Comparison of ENCODE assay signal across 17 cellular contexts in the genomic region with DNA sequence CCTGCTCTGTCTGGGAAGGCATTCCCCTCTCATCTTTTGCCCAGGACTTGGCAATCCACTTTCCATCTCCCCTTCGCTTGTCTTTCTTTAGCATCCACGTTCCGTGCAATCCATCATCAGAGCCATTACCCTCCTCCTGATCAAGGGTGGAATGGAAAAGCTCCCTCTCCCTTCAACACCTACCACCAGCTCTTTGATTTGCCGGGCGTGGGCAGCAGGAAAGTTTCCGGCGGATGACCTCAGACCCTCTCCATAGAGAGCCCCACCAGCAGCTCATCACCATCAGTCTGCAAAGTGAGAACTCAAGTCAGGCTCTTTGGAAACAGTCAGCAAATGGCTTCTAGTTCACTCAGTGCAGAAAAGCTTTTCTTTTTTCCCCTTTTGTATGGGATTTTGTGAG.
DNase-seq lines count a peak whose midpoint lies in the region; ATAC-seq and TF ChIP-seq lines count a peak whose summit lies in the region.
"Had no signal": no experiment of that assay in that cellular context is flagged by ENCODE, and none has a peak within 500 bp of the region (broad histone marks: within the 10 kb centered on the region; RNA-seq: fewer than 3 reads in every experiment).

No MANE protein-coding gene starts in this region.

- CTCF ChIA-PET in activated CD4-positive, alpha-beta memory T cell treated with anti-CD3 and anti-CD28 coated beads for 36 hours (lab: Charles Lee) = no interaction called here
- CTCF ChIA-PET in activated CD4-positive, alpha-beta memory T cell treated with anti-CD3 and anti-CD28 coated beads, Interleukin-2, amount 10 ng/mL, durations not matched to agents 7 days and 5 days (lab: Charles Lee) = no interaction called here

- peaks cover 40% of the 10 kb centered on the region for H3K36me3 Mint-ChIP-seq in activated CD4-positive, alpha-beta memory T cell treated with anti-CD3 and anti-CD28 coated beads for 36 hours
- H3K36me3 Mint-ChIP-seq in activated CD4-positive, alpha-beta memory T cell treated with anti-CD3 and anti-CD28 coated beads, Interleukin-2, amount 10 ng/mL, durations not matched to agents 7 days and 5 days (ENCODE audit: low read depth) = peaks cover 3% of the 10 kb centered on the region
- peaks cover 10% of the 10 kb centered on the region for H3K36me3 Mint-ChIP-seq in mesothelial cell of epicardium
- H3K36me3 Mint-ChIP-seq: CD14-positive monocyte; CD8-positive, alpha-beta T cell had no signal

- H3K36me3 ChIP-seq in Peyer's patch = no peaks in the 10 kb centered on the region

- no peaks in the 10 kb centered on the region for H3K27me3 Mint-ChIP-seq in activated CD4-positive, alpha-beta memory T cell treated with anti-CD3 and anti-CD28 coated beads for 36 hours
- no peaks in the 10 kb centered on the region for H3K27me3 Mint-ChIP-seq in activated CD4-positive, alpha-beta memory T cell treated with anti-CD3 and anti-CD28 coated beads, Interleukin-2, amount 10 ng/mL, durations not matched to agents 7 days and 5 days
- no peaks in the 10 kb centered on the region for H3K27me3 Mint-ChIP-seq in mesothelial cell of epicardium (ENCODE audit: low read depth)

- peak; percentile 71 for ATAC-seq in omental fat pad (ENCODE audit: low FRiP score)
- ATAC-seq: CD8-positive, alpha-beta T cell had no signal

- H3K4me3 ChIP-seq in Peyer's patch = no peak overlapping the region

- H3K9me3 ChIP-seq in Peyer's patch = no peaks in the 10 kb centered on the region

- DNase-seq in activated CD4-positive, alpha-beta memory T cell treated with anti-CD3 and anti-CD28 coated beads for 36 hours = no peak
- no peak for DNase-seq in activated CD4-positive, alpha-beta memory T cell treated with anti-CD3 and anti-CD28 coated beads, Interleukin-2, amount 10 ng/mL, durations not matched to agents 7 days and 5 days
- DNase-seq in SW480 (ENCODE audit: low spot score) (peak; percentile 69), mesothelial cell of epicardium (ENCODE audit: low spot score in 2 of 2, unreplicated experiment in 2 of 2) (no peak), omental fat pad (ENCODE audit: low spot score) (no peak), posterior vena cava (ENCODE audit: low spot score) (no peak), Peyer's patch (no peak)
- no peak for DNase-seq in activated CD4-positive, alpha-beta T cell treated with anti-CD3 and anti-CD28 coated beads for 48 hours
- DNase-seq: CD8-positive, alpha-beta T cell; COR-L47; DMS153; DMS79 treated with DMSO at 0.1 percent for 48 hours; EL; GOT3; H9 had no signal

- peaks cover 3% of the 10 kb centered on the region for H3K9me3 Mint-ChIP-seq in activated CD4-positive, alpha-beta memory T cell treated with anti-CD3 and anti-CD28 coated beads for 36 hours
- H3K9me3 Mint-ChIP-seq in activated CD4-positive, alpha-beta memory T cell treated with anti-CD3 and anti-CD28 coated beads, Interleukin-2, amount 10 ng/mL, durations not matched to agents 7 days and 5 days = no peaks in the 10 kb centered on the region
- peaks cover 11% of the 10 kb centered on the region for H3K9me3 Mint-ChIP-seq in mesothelial cell of epicardium
- H3K9me3 Mint-ChIP-seq: CD8-positive, alpha-beta T cell had no signal

- no peak overlapping the region for H3K4me3 Mint-ChIP-seq in activated CD4-positive, alpha-beta memory T cell treated with anti-CD3 and anti-CD28 coated beads for 36 hours
- H3K4me3 Mint-ChIP-seq in activated CD4-positive, alpha-beta memory T cell treated with anti-CD3 and anti-CD28 coated beads, Interleukin-2, amount 10 ng/mL, durations not matched to agents 7 days and 5 days = no peak overlapping the region
- peak overlapping the region; percentile 30 for H3K4me3 Mint-ChIP-seq in mesothelial cell of epicardium
- H3K4me3 Mint-ChIP-seq: CD14-positive monocyte; CD8-positive, alpha-beta T cell; H9 had no signal

- intact Hi-C loops in activated CD4-positive, alpha-beta memory T cell treated with anti-CD3 and anti-CD28 coated beads for 36 hours (cut with micrococcal nuclease) = no loop called here
- intact Hi-C loops in posterior vena cava (cut with DNase I) = no loop called here

- no peaks in the 10 kb centered on the region for H3K4me1 ChIP-seq in Peyer's patch

- POLR2A ChIA-PET in activated CD4-positive, alpha-beta memory T cell treated with anti-CD3 and anti-CD28 coated beads for 36 hours (lab: Charles Lee) = no interaction called here
- POLR2A ChIA-PET in activated CD4-positive, alpha-beta memory T cell treated with anti-CD3 and anti-CD28 coated beads, Interleukin-2, amount 10 ng/mL, durations not matched to agents 7 days and 5 days (lab: Charles Lee) = no interaction called here

- H3K27ac Mint-ChIP-seq in activated CD4-positive, alpha-beta memory T cell treated with anti-CD3 and anti-CD28 coated beads for 36 hours = peak overlapping the region; percentile 35
- no peak overlapping the region for H3K27ac Mint-ChIP-seq in activated CD4-positive, alpha-beta memory T cell treated with anti-CD3 and anti-CD28 coated beads, Interleukin-2, amount 10 ng/mL, durations not matched to agents 7 days and 5 days
- H3K27ac Mint-ChIP-seq in mesothelial cell of epicardium = peak overlapping the region; percentile 89
- H3K27ac Mint-ChIP-seq: CD14-positive monocyte; CD8-positive, alpha-beta T cell; H9 had no signal

- no peaks in the 10 kb centered on the region for H3K27me3 ChIP-seq in Peyer's patch

- H3K27ac ChIP-seq in Peyer's patch = no peak overlapping the region
- H3K27ac ChIP-seq: 22Rv1 had no signal

- peaks cover 11% of the 10 kb centered on the region for H3K4me1 Mint-ChIP-seq in activated CD4-positive, alpha-beta memory T cell treated with anti-CD3 and anti-CD28 coated beads for 36 hours (ENCODE audit: low read depth)
- no peaks in the 10 kb centered on the region for H3K4me1 Mint-ChIP-seq in activated CD4-positive, alpha-beta memory T cell treated with anti-CD3 and anti-CD28 coated beads, Interleukin-2, amount 10 ng/mL, durations not matched to agents 7 days and 5 days
- H3K4me1 Mint-ChIP-seq in mesothelial cell of epicardium = peaks cover 29% of the 10 kb centered on the region
- H3K4me1 Mint-ChIP-seq: CD14-positive monocyte, H9 had no signal

- no peak for TF ChIP-seq POLR2A in Peyer's patch (IDR thresholded peaks at IDR 0.05)

- no peak for TF ChIP-seq CTCF in mesothelial cell of epicardium (IDR thresholded peaks at IDR 0.05; ENCODE audit: unreplicated experiment)
- TF ChIP-seq CTCF in omental fat pad (IDR thresholded peaks at IDR 0.05) = no peak
- TF ChIP-seq CTCF in Peyer's patch (IDR thresholded peaks at IDR 0.05) = no peak
